Comparison of ENCODE assay signal across 14 cellular contexts in genomic region chr6:128710305-128710704, GRCh38.
"Had no signal": no experiment of that assay in that cellular context is flagged by ENCODE, and none has a peak within 500 bp of the region (broad histone marks: within the 10 kb centered on the region; RNA-seq: fewer than 3 reads in every experiment).

No MANE protein-coding gene starts in this region.

- H3K4me1 Mint-ChIP-seq: activated CD4-positive, alpha-beta memory T cell treated with anti-CD3 and anti-CD28 coated beads, Interleukin-2, amount 10 ng/mL, durations not matched to agents 7 days and 5 days; activated CD4-positive, alpha-beta T cell treated with anti-CD3 and anti-CD28 coated beads for 36 hours; central memory CD8-positive, alpha-beta T cell; natural killer cell; T-cell had no signal

- H3K4me1 ChIP-seq: body of pancreas, stomach had no signal

- H3K4me3 ChIP-seq: body of pancreas, sigmoid colon, stomach had no signal

- H3K36me3 Mint-ChIP-seq: natural killer cell, T-cell had no signal

- H3K36me3 ChIP-seq: sigmoid colon, stomach had no signal

- H3K4me3 Mint-ChIP-seq: activated CD4-positive, alpha-beta memory T cell treated with anti-CD3 and anti-CD28 coated beads, Interleukin-2, amount 10 ng/mL, durations not matched to agents 7 days and 5 days; activated CD4-positive, alpha-beta T cell treated with anti-CD3 and anti-CD28 coated beads for 36 hours; activated naive CD4-positive, alpha-beta T cell treated with anti-CD3 and anti-CD28 coated beads for 36 hours; central memory CD8-positive, alpha-beta T cell; effector memory CD8-positive, alpha-beta T cell; natural killer cell; T-cell had no signal

- H3K27ac Mint-ChIP-seq: activated CD4-positive, alpha-beta memory T cell treated with anti-CD3 and anti-CD28 coated beads, Interleukin-2, amount 10 ng/mL, durations not matched to agents 7 days and 5 days; activated CD4-positive, alpha-beta T cell treated with anti-CD3 and anti-CD28 coated beads for 36 hours; activated naive CD4-positive, alpha-beta T cell treated with anti-CD3 and anti-CD28 coated beads for 36 hours; effector memory CD8-positive, alpha-beta T cell; natural killer cell; T-cell had no signal

- H3K9me3 ChIP-seq: body of pancreas, sigmoid colon, stomach had no signal

- ATAC-seq: activated CD4-positive, alpha-beta T cell treated with anti-CD3 and anti-CD28 coated beads for 36 hours; body of pancreas; effector memory CD8-positive, alpha-beta T cell; natural killer cell; T-cell had no signal

- H3K9me3 Mint-ChIP-seq: activated CD4-positive, alpha-beta memory T cell treated with anti-CD3 and anti-CD28 coated beads, Interleukin-2, amount 10 ng/mL, durations not matched to agents 7 days and 5 days; activated naive CD4-positive, alpha-beta T cell treated with anti-CD3 and anti-CD28 coated beads for 36 hours; central memory CD8-positive, alpha-beta T cell; effector memory CD8-positive, alpha-beta T cell; natural killer cell; T-cell had no signal

- DNase-seq: activated CD4-positive, alpha-beta memory T cell treated with anti-CD3 and anti-CD28 coated beads, Interleukin-2, amount 10 ng/mL, durations not matched to agents 7 days and 5 days; activated CD4-positive, alpha-beta T cell treated with anti-CD3 and anti-CD28 coated beads for 36 hours; activated naive CD4-positive, alpha-beta T cell treated with anti-CD3 and anti-CD28 coated beads for 36 hours; body of pancreas; cortex of kidney; effector memory CD8-positive, alpha-beta T cell; head of caudate nucleus; natural killer cell; sigmoid colon; stimulated activated CD4-positive, alpha-beta T cell treated with anti-CD3 and anti-CD28 coated beads, Interleukin-15, amount 100 ng/mL, for 24 hours; stimulated activated CD4-positive, alpha-beta T cell treated with anti-CD3 and anti-CD28 coated beads, Interleukin-4, amount 100 ng/mL, for 24 hours; stomach; T-cell had no signal
